Comparison of ENCODE assay signal across 9 cellular contexts in the genomic region with DNA sequence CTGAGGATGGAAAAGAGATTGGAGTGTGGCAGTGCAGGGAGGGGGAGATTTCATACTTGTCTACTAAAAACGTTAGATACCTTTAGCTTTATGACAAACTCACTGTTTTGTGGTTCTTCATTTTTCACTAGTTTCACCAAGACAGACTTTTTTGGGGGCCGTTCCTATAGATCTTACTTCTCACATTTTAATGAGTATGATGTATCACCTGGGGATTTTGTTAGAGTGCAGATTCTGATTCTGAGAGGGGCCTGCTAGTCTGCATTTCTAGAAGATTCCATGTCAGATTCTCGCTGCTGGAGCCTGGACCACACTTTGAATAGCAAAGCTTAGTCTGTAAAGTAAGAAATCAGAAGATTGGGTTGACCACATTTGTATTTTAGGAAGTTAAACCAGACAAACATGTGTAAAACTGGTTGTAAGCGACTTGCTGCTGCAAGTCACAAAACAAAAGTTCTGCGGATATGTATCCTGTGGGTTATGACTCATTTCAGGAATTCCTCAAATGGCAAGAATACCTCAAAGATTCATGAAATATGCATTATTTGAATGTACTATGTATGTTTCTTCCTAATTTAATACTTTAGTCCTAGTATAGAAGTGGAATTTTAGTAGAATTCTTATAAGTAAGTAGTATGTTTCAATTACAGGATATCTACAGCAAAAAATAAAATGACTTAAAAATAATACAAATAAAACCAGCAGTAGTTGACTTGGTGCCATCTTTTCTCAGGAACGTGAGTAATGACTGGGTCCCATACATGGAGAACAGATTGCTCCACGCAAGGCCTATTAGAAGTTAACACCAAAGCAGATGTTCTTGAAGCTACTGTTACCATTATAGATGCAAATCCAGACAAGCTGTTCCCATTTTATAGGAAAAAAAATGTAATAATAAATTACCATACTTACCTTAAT. TPM values are rescaled to one million over a fixed set of nuclear protein-coding genes. Genes with fewer than 3 reads are reported as not detected.
DNase-seq lines count a peak whose midpoint lies in the region; ATAC-seq and TF ChIP-seq lines count a peak whose summit lies in the region.
"Had no signal": no experiment of that assay in that cellular context is flagged by ENCODE, and none has a peak within 500 bp of the region (broad histone marks: within the 10 kb centered on the region; RNA-seq: fewer than 3 reads in every experiment).

No MANE protein-coding gene starts in this region.

- CTCF ChIA-PET in activated naive CD4-positive, alpha-beta T cell treated with anti-CD3 and anti-CD28 coated beads, Interleukin-2, amount 10 ng/mL, durations not matched to agents 7 days and 5 days (lab: Charles Lee): interaction anchor here (1.0 to 1.9 kb wide), 2 partner anchors 30 to 35 kb away, joined by 3 to 4 read pairs; no protein-coding TSS in a partner anchor

- no peaks in the 10 kb centered on the region for H3K36me3 Mint-ChIP-seq in activated naive CD4-positive, alpha-beta T cell treated with anti-CD3 and anti-CD28 coated beads, Interleukin-2, amount 10 ng/mL, durations not matched to agents 7 days and 5 days
- no peaks in the 10 kb centered on the region for H3K36me3 Mint-ChIP-seq in mesothelial cell of epicardium

- peak; percentile 44 for DNase-seq in HPDE6-E6E7 (ENCODE audit: extremely low spot score)
- DNase-seq in activated naive CD4-positive, alpha-beta T cell treated with anti-CD3 and anti-CD28 coated beads, Interleukin-2, amount 10 ng/mL, durations not matched to agents 7 days and 5 days: no peak
- DNase-seq in omental fat pad (ENCODE audit: low spot score): no peak
- no peak for DNase-seq in NCI-H2029 (lab: John Stamatoyannopoulos, UW)
- no peak for DNase-seq in NK-92 (lab: John Stamatoyannopoulos, UW; ENCODE audit: unreplicated experiment)
- DNase-seq in mesothelial cell of epicardium (ENCODE audit: low spot score in 2 of 2, unreplicated experiment in 2 of 2): no peak
- no peak for DNase-seq in cerebellar cortex (ENCODE audit: low spot score)
- DNase-seq: central memory CD4-positive, alpha-beta T cell had no signal

- H3K4me3 Mint-ChIP-seq in activated naive CD4-positive, alpha-beta T cell treated with anti-CD3 and anti-CD28 coated beads, Interleukin-2, amount 10 ng/mL, durations not matched to agents 7 days and 5 days: no peak overlapping the region
- no peak overlapping the region for H3K4me3 Mint-ChIP-seq in mesothelial cell of epicardium

- no peak for TF ChIP-seq CTCF in omental fat pad (IDR thresholded peaks at IDR 0.05)
- TF ChIP-seq CTCF in mesothelial cell of epicardium (IDR thresholded peaks at IDR 0.05; ENCODE audit: unreplicated experiment): no peak

- H3K4me1 Mint-ChIP-seq in activated naive CD4-positive, alpha-beta T cell treated with anti-CD3 and anti-CD28 coated beads, Interleukin-2, amount 10 ng/mL, durations not matched to agents 7 days and 5 days: peaks cover 19% of the 10 kb centered on the region
- peaks cover 6% of the 10 kb centered on the region for H3K4me1 Mint-ChIP-seq in mesothelial cell of epicardium

- H3K9me3 Mint-ChIP-seq in activated naive CD4-positive, alpha-beta T cell treated with anti-CD3 and anti-CD28 coated beads, Interleukin-2, amount 10 ng/mL, durations not matched to agents 7 days and 5 days: no peaks in the 10 kb centered on the region
- no peaks in the 10 kb centered on the region for H3K9me3 Mint-ChIP-seq in mesothelial cell of epicardium

- ATAC-seq in GM18868 (IDR thresholded peaks at IDR 0.05; ENCODE audit: unreplicated experiment) (peak; percentile 48), omental fat pad (ENCODE audit: low FRiP score) (peak; percentile 15)

- peak overlapping the region; percentile 77 for H3K27ac Mint-ChIP-seq in activated naive CD4-positive, alpha-beta T cell treated with anti-CD3 and anti-CD28 coated beads, Interleukin-2, amount 10 ng/mL, durations not matched to agents 7 days and 5 days
- H3K27ac Mint-ChIP-seq in mesothelial cell of epicardium: no peak overlapping the region

- peaks cover 10% of the 10 kb centered on the region for H3K27me3 Mint-ChIP-seq in activated naive CD4-positive, alpha-beta T cell treated with anti-CD3 and anti-CD28 coated beads, Interleukin-2, amount 10 ng/mL, durations not matched to agents 7 days and 5 days
- no peaks in the 10 kb centered on the region for H3K27me3 Mint-ChIP-seq in mesothelial cell of epicardium (ENCODE audit: low read depth)

RNA-seq across cellular contexts. Expression of gene NFIL3, which starts 27.8 kb away (rescaled TPM):
- total RNA-seq in omental fat pad (100 to 1,000 TPM in 2 of 4 donors, 10 to 100 TPM in 2; 51.9 to 247 (median 111) TPM), mesothelial cell of epicardium (25.8 to 28.1 TPM (median 26.3 TPM) in 3 replicates)

RNA-seq across cellular contexts. Expression of gene AUH, which starts 34.1 kb away (rescaled TPM):
- total RNA-seq in omental fat pad: 10 to 100 TPM; 26.4 to 34.3 (median 31.2) TPM
- 23.7 to 24.8 TPM (median 24.1 TPM) in 3 replicates for total RNA-seq in mesothelial cell of epicardium
